Comparison of ENCODE assay signal across 8 cellular contexts in genomic region chr19:14419038-14419813, GRCh38. TPM values are rescaled to one million over a fixed set of nuclear protein-coding genes. Genes with fewer than 3 reads are reported as not detected.
DNase-seq lines count a peak whose midpoint lies in the region; ATAC-seq and TF ChIP-seq lines count a peak whose summit lies in the region.

TSS of gene DDX39A (minus strand) at chr19:14419341. CDS start at chr19:14413220, 6,121 bp downstream.

- no peaks in the 10 kb centered on the region; the same call in 1 of the 2 replicates for H3K36me3 ChIP-seq in KMS-11 (ENCODE audit: insufficient read depth)
- no peaks in the 10 kb centered on the region for H3K36me3 ChIP-seq in Peyer's patch
- H3K36me3 ChIP-seq in esophagus muscularis mucosa = peaks cover 0 to 17% (median 0%) of the 10 kb centered on the region in 4 donors
- H3K36me3 ChIP-seq in muscle layer of duodenum (ENCODE audit: control insufficient read depth in 1 of 2, insufficient read depth in 2 of 2, low read length in 2 of 2) = peaks cover 0 to 4% of the 10 kb centered on the region in 2 donors

- DNase-seq in DMS53 treated with DMSO at 0.1 percent for 48 hours (lab: John Stamatoyannopoulos, UW; ENCODE audit: unreplicated experiment) (peak; percentile 93), Peyer's patch (peak; percentile 97 to 99 (median 99)), esophagus muscularis mucosa (ENCODE audit: extremely low spot score) (peak; percentile 100)
- peak; percentile 96 for DNase-seq in activated T-cell treated with anti-CD3 and anti-CD28 coated beads, Interleukin-2, amount 50 U/mL, for 48 hours
- peak; percentile 95 to 98 for DNase-seq in stimulated activated CD8-positive, alpha-beta memory T cell treated with anti-CD3 and anti-CD28 coated beads, Interleukin-7, amount 100 ng/mL, for 4 hours (ENCODE audit: low read depth in 2 of 2)

- TF ChIP-seq CTCF in KMS-11 (conservative IDR thresholded peaks at IDR 0.05; ENCODE audit: low read depth, low read length) (no peak), Peyer's patch (IDR thresholded peaks at IDR 0.05) (no peak), esophagus muscularis mucosa (IDR thresholded peaks at IDR 0.05) (peak in 1 of 3 experiments; percentile 22)

- peaks cover 30% of the 10 kb centered on the region for H4K20me1 ChIP-seq in KMS-11 (ENCODE audit: insufficient read depth)

- peak within 1 kb of the TSS; percentile 91 for H3K4me2 ChIP-seq in KMS-11

- peak within 1 kb of the TSS; percentile 84 for H3K27ac ChIP-seq in KMS-11
- H3K27ac ChIP-seq in Peyer's patch = peak within 1 kb of the TSS; percentile 86 to 99 (median 92)
- H3K27ac ChIP-seq in esophagus muscularis mucosa (replicated peaks in 1 of 4) = peak within 1 kb of the TSS; percentile 87 to 95 (median 94)
- peak within 1 kb of the TSS; percentile 79 for H3K27ac ChIP-seq in muscle layer of duodenum (ENCODE audit: low read length)

- peak within 1 kb of the TSS; percentile 83 for H2AFZ ChIP-seq in KMS-11 (ENCODE audit: low read depth)

- peak within 1 kb of the TSS; percentile 96 for H3K9ac ChIP-seq in KMS-11

- peak; percentile 78 for ATAC-seq in GM21737 (IDR thresholded peaks at IDR 0.05; ENCODE audit: unreplicated experiment)

- peak; percentile 82 to 86 for TF ChIP-seq POLR2A in Peyer's patch (IDR thresholded peaks at IDR 0.05)
- peak; percentile 65 for TF ChIP-seq POLR2A in esophagus muscularis mucosa (IDR thresholded peaks at IDR 0.05; ENCODE audit: low read depth)

- H3K27me3 ChIP-seq in KMS-11 (ENCODE audit: insufficient read depth, low read depth) (no peaks in the 10 kb centered on the region), Peyer's patch (no peaks in the 10 kb centered on the region), esophagus muscularis mucosa (no peaks in the 10 kb centered on the region), muscle layer of duodenum (ENCODE audit: low read depth, low read length) (no peaks in the 10 kb centered on the region)

- intact Hi-C loops in esophagus muscularis mucosa (cut with DNase I) = loop anchor here (2.0 kb wide), 1 partner anchor 14 kb away; the partner anchor contains the start of gene PKN1

- peaks cover 48% of the 10 kb centered on the region for H3K79me2 ChIP-seq in KMS-11 (ENCODE audit: insufficient read depth, low read depth)

- H3K4me3 ChIP-seq in KMS-11 (IDR thresholded peaks at IDR 0.05; ENCODE audit: insufficient read depth, low read depth, low read length) = no peak within 1 kb of the TSS
- peak within 1 kb of the TSS; percentile 67 to 99 (median 81) for H3K4me3 ChIP-seq in Peyer's patch
- H3K4me3 ChIP-seq in esophagus muscularis mucosa = peak within 1 kb of the TSS; percentile 78 to 95 (median 88)
- peak within 1 kb of the TSS; percentile 80 to 91 for H3K4me3 ChIP-seq in muscle layer of duodenum (ENCODE audit: low read depth in 1 of 2, low read length in 2 of 2)

- WGBS in esophagus muscularis mucosa = under 1% methylated on average over 65 of the region's 67 CpGs

- TF ChIP-seq EP300 in esophagus muscularis mucosa (IDR thresholded peaks at IDR 0.05) = no peak

- H3K4me1 ChIP-seq in KMS-11 (ENCODE audit: low read depth, poor library complexity, severe bottlenecking) = peaks cover 34% of the 10 kb centered on the region
- H3K4me1 ChIP-seq in Peyer's patch = peaks cover 5 to 32% (median 14%) of the 10 kb centered on the region in 4 donors
- H3K4me1 ChIP-seq in esophagus muscularis mucosa = peaks cover 29 to 50% (median 43%) of the 10 kb centered on the region in 4 donors
- H3K4me1 ChIP-seq in muscle layer of duodenum (ENCODE audit: control insufficient read depth in 1 of 2, insufficient read depth in 2 of 2, low read length in 2 of 2) = peaks cover 4 to 32% of the 10 kb centered on the region in 2 donors

- H3K9me3 ChIP-seq in Peyer's patch = no peaks in the 10 kb centered on the region
- H3K9me3 ChIP-seq in esophagus muscularis mucosa = no peaks in the 10 kb centered on the region
- no peaks in the 10 kb centered on the region for H3K9me3 ChIP-seq in muscle layer of duodenum (ENCODE audit: control insufficient read depth in 1 of 2, low read length in 2 of 2)

RNA-seq across cellular contexts. Expression of gene DDX39A, which starts in this region (rescaled TPM):
- total RNA-seq in Peyer's patch (100 to 1,000 TPM in 3 of 4 donors, 10 to 100 TPM in 1; 52.5 to 283 (median 115) TPM), esophagus muscularis mucosa (10 to 100 TPM; 39.3 to 56.3 (median 42.1) TPM)
